ENCODE assay signal across 9 cellular contexts in the genomic region with DNA sequence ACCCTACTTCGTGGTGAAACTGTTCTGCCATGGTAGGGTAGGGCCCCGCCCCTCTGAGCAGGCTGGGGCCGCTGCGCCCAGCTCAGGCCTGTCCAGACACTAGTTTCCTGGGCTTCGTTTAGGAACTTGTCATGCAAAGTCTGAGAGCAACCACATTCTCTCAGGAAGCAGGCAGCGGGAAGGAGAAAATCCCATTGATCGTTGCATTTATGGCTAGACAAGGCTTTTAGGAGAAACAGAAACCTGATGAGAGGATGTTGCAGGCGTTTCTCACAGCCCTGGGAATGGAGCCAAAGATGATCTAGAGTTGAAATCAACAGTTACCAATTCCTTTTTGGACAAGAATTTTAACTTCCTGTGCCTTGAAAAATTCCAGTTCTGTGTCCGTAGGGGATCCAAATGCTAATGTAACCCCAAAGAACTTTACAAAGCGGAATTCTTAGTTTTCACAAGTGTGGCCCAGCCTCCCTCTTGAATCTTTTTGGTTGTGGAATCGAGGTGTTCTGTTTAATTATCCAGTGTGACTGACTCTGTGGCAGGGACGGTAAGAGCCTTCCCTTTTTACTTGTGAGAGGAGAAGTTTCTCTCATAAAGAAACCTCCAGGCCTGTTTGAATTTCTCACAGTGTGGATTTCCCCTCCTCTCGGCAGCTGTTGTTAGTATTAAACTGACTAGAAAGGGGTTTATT. TPM values are rescaled to one million over a fixed set of nuclear protein-coding genes. Genes with fewer than 3 reads are reported as not detected.
DNase-seq lines count a peak whose midpoint lies in the region; ATAC-seq and TF ChIP-seq lines count a peak whose summit lies in the region.
"Had no signal": no experiment of that assay in that cellular context is flagged by ENCODE, and none has a peak within 500 bp of the region (broad histone marks: within the 10 kb centered on the region; RNA-seq: fewer than 3 reads in every experiment).

No MANE protein-coding gene starts in this region.

- peak overlapping the region; percentile 95 for H3K4ac ChIP-seq in IMR-90 (ENCODE audit: low read depth, low read length)

- peak overlapping the region; percentile 99 for H2BK120ac ChIP-seq in IMR-90 (ENCODE audit: low read depth, low read length)

- WGBS in IMR-90 (ENCODE audit: extremely low coverage in 2 of 2, insufficient read length in 1 of 2), 2 experiments = 67% methylated on average over 3 of the region's 13 CpGs; no CpG with 5 or more reads in 1 of the 2 experiments
- 22% methylated on average over 11 of the region's 13 CpGs for WGBS in esophagus muscularis mucosa

- H3K27ac ChIP-seq in IMR-90 (ENCODE audit: insufficient read depth, low read length) (peak overlapping the region; percentile 85), esophagus muscularis mucosa (replicated peaks in 1 of 4) (peak overlapping the region; percentile 52 to 69 (median 64))

- H3K36me3 ChIP-seq in IMR-90 (ENCODE audit: control insufficient read depth, insufficient read depth, low read length) (no peaks in the 10 kb centered on the region), esophagus muscularis mucosa (no peaks in the 10 kb centered on the region)

- H3K36me3 Mint-ChIP-seq in osteocyte (ENCODE audit: unreplicated experiment) = no peaks in the 10 kb centered on the region

- peak overlapping the region; percentile 94 for H2BK20ac ChIP-seq in IMR-90 (ENCODE audit: low read depth, low read length)

- no TSS peak for BruUV-seq in IMR-90 (replicated peaks; lab: Mats Ljungman, UMichigan)

- peak overlapping the region; percentile 81 for H3K9ac ChIP-seq in IMR-90 (ENCODE audit: low read depth, low read length)

- peak overlapping the region; percentile 16 for H4K5ac ChIP-seq in IMR-90 (ENCODE audit: low read depth, low read length)

- intact Hi-C loops in IMR-90 (cut with micrococcal nuclease) = loop anchor here (2.0 kb wide), 1 partner anchor 17 kb away; no protein-coding TSS in a partner anchor
- intact Hi-C loops in esophagus muscularis mucosa (cut with DNase I) = no loop called here

- no peak overlapping the region; the same call in 1 of the 2 replicates for H3K4me3 ChIP-seq in IMR-90 (ENCODE audit: insufficient read depth, low read depth, low read length)
- peak overlapping the region; percentile 27 to 48 (median 32) for H3K4me3 ChIP-seq in esophagus muscularis mucosa

- peak overlapping the region; percentile 100 for H3K56ac ChIP-seq in IMR-90 (ENCODE audit: extremely low read depth, insufficient read depth, low read length)

- peak overlapping the region; percentile 97 for H3K14ac ChIP-seq in IMR-90 (replicated peaks; ENCODE audit: low read depth, low read length)

- H4K8ac ChIP-seq in IMR-90 (ENCODE audit: low read depth in 2 of 2, low read length in 2 of 2) = peak overlapping the region; percentile 87 to 96

- no peaks in the 10 kb centered on the region for H3K9me3 Mint-ChIP-seq in osteocyte (ENCODE audit: unreplicated experiment)

- peak overlapping the region; percentile 98 for H2AK5ac ChIP-seq in IMR-90 (ENCODE audit: low read depth, low read length)

- H4K20me1 ChIP-seq in IMR-90 (ENCODE audit: insufficient read depth, low read length) = no peaks in the 10 kb centered on the region

- peak overlapping the region; percentile 97 for H4K91ac ChIP-seq in IMR-90 (ENCODE audit: insufficient read depth, low read depth, low read length)

- in situ Hi-C loops in IMR-90 (cut with MboI; ENCODE audit: low sequenced_read_pairs) = no loop called here

- peaks cover 41% of the 10 kb centered on the region for H3K27me3 Mint-ChIP-seq in osteocyte (ENCODE audit: unreplicated experiment)

- peak overlapping the region; percentile 10 for H3K4me3 Mint-ChIP-seq in osteocyte (ENCODE audit: unreplicated experiment)

- no peak for TF ChIP-seq POLR2A in IMR-90 (IDR thresholded peaks at IDR 0.05; ENCODE audit: low read depth, low read length)
- no peak for TF ChIP-seq POLR2A in esophagus muscularis mucosa (IDR thresholded peaks at IDR 0.05; ENCODE audit: low read depth)

- no peak for TF ChIP-seq RAD21 in IMR-90 (IDR thresholded peaks at IDR 0.05; ENCODE audit: low read length)

- peak overlapping the region; percentile 97 for H3K18ac ChIP-seq in IMR-90 (ENCODE audit: low read depth, low read length)

- peak overlapping the region; percentile 91 for H2BK15ac ChIP-seq in IMR-90 (ENCODE audit: low read depth, low read length)

- peak overlapping the region; percentile 67 for H3K4me2 ChIP-seq in IMR-90 (ENCODE audit: low read depth, low read length)

- TF ChIP-seq CTCF in IMR-90 (conservative IDR thresholded peaks at IDR 0.05; ENCODE audit: low read depth, low read length) = no peak
- no peak for TF ChIP-seq CTCF in esophagus muscularis mucosa (IDR thresholded peaks at IDR 0.05)
- TF ChIP-seq CTCF in osteocyte (IDR thresholded peaks at IDR 0.05) = no peak

- no peaks in the 10 kb centered on the region; a peak in 1 of 4 replicates for H3K79me1 ChIP-seq in IMR-90 (ENCODE audit: low read depth in 1 of 2, low read length in 2 of 2)

- peak overlapping the region; percentile 97 for H3K23ac ChIP-seq in IMR-90 (ENCODE audit: low read depth, low read length)

- peaks cover 13% of the 10 kb centered on the region for H3K4me1 Mint-ChIP-seq in osteocyte (ENCODE audit: unreplicated experiment)

- POLR2A ChIA-PET in IMR-90 (lab: Charles Lee; ENCODE audit: unreplicated experiment) = no interaction called here

- H3K27me3 ChIP-seq in IMR-90 (ENCODE audit: control insufficient read depth, insufficient read depth, low read length) = no peaks in the 10 kb centered on the region
- H3K27me3 ChIP-seq in esophagus muscularis mucosa = no peaks in the 10 kb centered on the region

- CTCF ChIA-PET in IMR-90 (lab: Yijun Ruan, JAX) = interaction anchor here (0.7 kb wide), 1 partner anchor 54 kb away, joined by 4 read pairs; no protein-coding TSS in a partner anchor

- H3K9me3 ChIP-seq in IMR-90 (ENCODE audit: control insufficient read depth, insufficient read depth, low read length) (no peaks in the 10 kb centered on the region), esophagus muscularis mucosa (no peaks in the 10 kb centered on the region)

- DNase-seq in CD1c-positive myeloid dendritic cell (ENCODE audit: extremely low spot score) = peak; percentile 54
- peak; percentile 91 for DNase-seq in IMR-90
- DNase-seq in esophagus muscularis mucosa (ENCODE audit: extremely low spot score) = no peak
- no peak for DNase-seq in osteocyte (ENCODE audit: extremely low spot score, unreplicated experiment)
- no peak for DNase-seq in NAMALWA (ENCODE audit: low spot score)
- DNase-seq in NCI-H1930 (lab: John Stamatoyannopoulos, UW) = no peak
- DNase-seq in stimulated activated CD4-positive, alpha-beta T cell treated with anti-CD3 and anti-CD28 coated beads, Interleukin-4, amount 100 ng/mL, for 24 hours = no peak

- H3K27ac Mint-ChIP-seq in osteocyte (ENCODE audit: unreplicated experiment) = peak overlapping the region; percentile 88

- peak overlapping the region; percentile 91 for H2AK9ac ChIP-seq in IMR-90 (replicated peaks; ENCODE audit: low read depth, low read length, poor library complexity)

- no peak for TF ChIP-seq EP300 in esophagus muscularis mucosa (IDR thresholded peaks at IDR 0.05)

- dilution Hi-C loops in IMR-90 (cut with HindIII; ENCODE audit: low sequenced_read_pairs, unreplicated experiment) = no loop called here

- H2BK5ac ChIP-seq in IMR-90 (ENCODE audit: low read depth, low read length, poor library complexity, severe bottlenecking) = peak overlapping the region; percentile 89

- H3K4me1 ChIP-seq in IMR-90 (ENCODE audit: control insufficient read depth, insufficient read depth, low read length) = peaks cover 19% of the 10 kb centered on the region
- H3K4me1 ChIP-seq in esophagus muscularis mucosa = peaks cover 5 to 20% (median 14%) of the 10 kb centered on the region in 4 donors

- peak overlapping the region; percentile 93 for H2AFZ ChIP-seq in IMR-90 (replicated peaks; ENCODE audit: low read length, poor library complexity)

- H3K9me1 ChIP-seq in IMR-90 (ENCODE audit: insufficient read depth, low read length) = peaks cover 13% of the 10 kb centered on the region

- ATAC-seq in GM21423 (IDR thresholded peaks at IDR 0.05; ENCODE audit: unreplicated experiment) (peak; percentile 61), IMR-90 (ENCODE audit: low read depth) (peak; percentile 56)
- ATAC-seq: HCT116 had no signal

TF ChIP-seq in IMR-90, 13 proteins besides CTCF, POLR2A, EP300 and RAD21:
- peak; percentile 8; the same call in 1 of the 2 replicates for TF ChIP-seq CEBPB (IDR thresholded peaks at IDR 0.05; ENCODE audit: low read depth, low read length)
- TF ChIP-seq RCOR1 (IDR thresholded peaks at IDR 0.05; ENCODE audit: insufficient replicate concordance, low read length) = no peak
- TF ChIP-seq FOS (IDR thresholded peaks at IDR 0.05; ENCODE audit: low read depth, low read length) = no peak

RNA-seq across cellular contexts. Expression of gene CXCL9, which starts 4.5 kb away (rescaled TPM):
- total RNA-seq in IMR-90 (2012; rRNA removed) (not detected in 2 replicates), esophagus muscularis mucosa (under 1 TPM in 3 of 4 donors, not detected in 1; 0.11 to 0.17 (median 0.13) TPM), osteocyte (not detected in 2 replicates)
- polyA plus RNA-seq in IMR-90 (2012; rRNA removed) = not detected in 2 replicates
- not detected in 2 replicates for polyA plus RNA-seq in IMR-90 (2012; cell fraction: cytosol; rRNA removed)
- not detected in 2 replicates for polyA plus RNA-seq in IMR-90 (2012; cell fraction: nucleus; rRNA removed; ENCODE audit: low replicate concordance)

RNA-seq across cellular contexts. Expression of gene CXCL10, which starts 11.5 kb away (rescaled TPM):
- total RNA-seq in IMR-90 (2012; rRNA removed) (0.18 and 0.28 TPM in 2 replicates), esophagus muscularis mucosa (under 1 TPM in 1 of 4 donors, not detected in 3; 0.50 TPM), osteocyte (not detected in 2 replicates)
- 0.14 and 0.15 TPM in 2 replicates for polyA plus RNA-seq in IMR-90 (2012; rRNA removed)
- 0.05 TPM in 1 of 2 replicates, not detected in the other for polyA plus RNA-seq in IMR-90 (2012; cell fraction: cytosol; rRNA removed)
- polyA plus RNA-seq in IMR-90 (2012; cell fraction: nucleus; rRNA removed; ENCODE audit: low replicate concordance) = 0.07 TPM in 1 of 2 replicates, not detected in the other

RNA-seq across cellular contexts. Expression of gene SDAD1, which starts 21.1 kb away (rescaled TPM):
- total RNA-seq in IMR-90 (2012; rRNA removed) = 27.4 and 35.3 TPM in 2 replicates
- polyA plus RNA-seq in IMR-90 (2012; rRNA removed) = 14.4 and 16.8 TPM in 2 replicates
- 3.2 and 3.4 TPM in 2 replicates for polyA plus RNA-seq in IMR-90 (2012; cell fraction: cytosol; rRNA removed)
- polyA plus RNA-seq in IMR-90 (2012; cell fraction: nucleus; rRNA removed; ENCODE audit: low replicate concordance) = 2.8 and 14.4 TPM in 2 replicates
- total RNA-seq in esophagus muscularis mucosa = 10 to 100 TPM; 30.6 to 38.2 (median 35.7) TPM
- total RNA-seq in osteocyte = 38.9 and 43.0 TPM in 2 replicates

RNA-seq across cellular contexts. Expression of gene CXCL11, which starts 24.0 kb away (rescaled TPM):
- total RNA-seq in IMR-90 (2012; rRNA removed) (under 0.01 TPM in 2 replicates), esophagus muscularis mucosa (not detected), osteocyte (not detected in 2 replicates)
- polyA plus RNA-seq in IMR-90 (2012; rRNA removed) = not detected in 2 replicates
- polyA plus RNA-seq in IMR-90 (2012; cell fraction: cytosol; rRNA removed) = not detected in 2 replicates
- not detected in 2 replicates for polyA plus RNA-seq in IMR-90 (2012; cell fraction: nucleus; rRNA removed; ENCODE audit: low replicate concordance)

Comparison
In these comparisons a context has a peak if more than half of its experiments do, and no peak if none do; other contexts are left out.
1. DNase-seq: peak in CD1c-positive myeloid dendritic cell (single experiment) and IMR-90 (single experiment); none in esophagus muscularis mucosa (single experiment), osteocyte (single experiment), NAMALWA (single experiment), NCI-H1930 (0 of 2) and stimulated activated CD4-positive, alpha-beta T cell treated with anti-CD3 and anti-CD28 coated beads, Interleukin-4, amount 100 ng/mL, for 24 hours (single experiment).